In genomic region chr5:44774279-44774880, GRCh38 we compare ENCODE assay signal across 8 cellular contexts. TPM values are rescaled to one million over a fixed set of nuclear protein-coding genes. Genes with fewer than 3 reads are reported as not detected.
A peak's percentile ranks its signal among the peaks of the same experiment; 100 is the strongest.
DNase-seq lines count a peak whose midpoint lies in the region; ATAC-seq and TF ChIP-seq lines count a peak whose summit lies in the region.

No MANE protein-coding gene starts in this region.

- DNase-seq in A172 (ENCODE audit: low spot score) (peak; percentile 41), NCI-H748 (lab: John Stamatoyannopoulos, UW; ENCODE audit: unreplicated experiment) (peak; percentile 80), choroid plexus epithelial cell (ENCODE audit: low read depth) (peak; percentile 74), middle frontal gyrus (ENCODE audit: extremely low spot score, low spot score) (peak; percentile 22)
- no peak for DNase-seq in activated CD8-positive, alpha-beta memory T cell treated with anti-CD3 and anti-CD28 coated beads, Interleukin-2, amount 50 U/mL, for 48 hours
- no peak for DNase-seq in stimulated activated CD4-positive, alpha-beta T cell treated with anti-CD3 and anti-CD28 coated beads, Interleukin-4, amount 100 ng/mL, for 4 hours

- no peak overlapping the region for H3K4me3 ChIP-seq in choroid plexus epithelial cell (ENCODE audit: low read depth, low read length)

- peak; percentile 59 for ATAC-seq in HG03196 (IDR thresholded peaks at IDR 0.05; ENCODE audit: unreplicated experiment)

- peak; percentile 35; the same call in 2 of the 3 replicates for TF ChIP-seq CTCF in GM12872 (IDR thresholded peaks at IDR 0.05; ENCODE audit: insufficient read depth, low read depth, low read length)
- peak; percentile 59 for TF ChIP-seq CTCF in choroid plexus epithelial cell (conservative IDR thresholded peaks at IDR 0.05; ENCODE audit: low read depth, low read length)

RNA-seq across cellular contexts. Expression of gene MRPS30, which starts 34.4 kb away (rescaled TPM):
- 119 and 141 TPM in 2 replicates for total RNA-seq in A172 (2014; rRNA removed; shearing (Covaris generic))

Comparison
In these comparisons a context has a peak if more than half of its experiments do, and no peak if none do; other contexts are left out.
1. DNase-seq: peak in A172 (single experiment), NCI-H748 (single experiment), choroid plexus epithelial cell (single experiment) and middle frontal gyrus (single experiment); none in activated CD8-positive, alpha-beta memory T cell treated with anti-CD3 and anti-CD28 coated beads, Interleukin-2, amount 50 U/mL, for 48 hours (single experiment) and stimulated activated CD4-positive, alpha-beta T cell treated with anti-CD3 and anti-CD28 coated beads, Interleukin-4, amount 100 ng/mL, for 4 hours (0 of 2).